Comparison of ENCODE assay signal across 19 cellular contexts in the genomic region with DNA sequence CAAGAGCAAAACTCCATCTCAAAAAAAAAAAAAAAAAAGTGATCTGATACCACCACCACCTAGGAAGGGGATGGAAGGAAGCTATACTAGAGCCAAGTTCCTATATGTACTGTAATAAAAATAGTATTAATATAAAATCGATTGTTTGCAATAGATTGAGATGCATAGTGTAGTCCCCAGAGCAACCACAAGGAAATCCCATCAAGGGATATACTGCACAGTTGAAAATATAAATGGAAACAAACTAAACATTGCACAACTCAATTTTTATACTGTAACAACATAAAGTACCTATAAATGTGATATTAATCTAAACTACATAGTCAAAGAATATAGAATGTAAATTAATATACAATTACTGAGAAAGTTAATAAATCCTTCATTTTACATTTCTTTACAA. TPM values are rescaled to one million over a fixed set of nuclear protein-coding genes. Genes with fewer than 3 reads are reported as not detected.
A peak's percentile ranks its signal among the peaks of the same experiment; 100 is the strongest.
DNase-seq lines count a peak whose midpoint lies in the region; ATAC-seq and TF ChIP-seq lines count a peak whose summit lies in the region.
"Had no signal": no experiment of that assay in that cellular context is flagged by ENCODE, and none has a peak within 500 bp of the region (broad histone marks: within the 10 kb centered on the region; RNA-seq: fewer than 3 reads in every experiment).

No MANE protein-coding gene starts in this region.

- CTCF ChIA-PET in CD8-positive, alpha-beta T cell (lab: Charles Lee): interaction anchor here (1.0 kb wide), 1 partner anchor 27 kb away, joined by 3 read pairs; no protein-coding TSS in a partner anchor

- ATAC-seq in CD8-positive, alpha-beta T cell: peak; percentile 46
- ATAC-seq in GM18517 (IDR thresholded peaks at IDR 0.05; ENCODE audit: unreplicated experiment): no peak
- no peak for ATAC-seq in stimulated activated effector memory CD8-positive, alpha-beta T cell treated with anti-CD3 and anti-CD28 coated beads, Interleukin-12 subunit alpha, Interleukin-12 subunit beta, amount 100 ng/mL, for 72 hours
- ATAC-seq: HepG2, left lung had no signal

- H3K4me2 ChIP-seq in Loucy (ENCODE audit: low read depth, low read length, poor library complexity, severe bottlenecking) (no peak overlapping the region), smooth muscle cell (no peak overlapping the region), Karpas-422 (ENCODE audit: low read depth, low read length, poor library complexity, severe bottlenecking) (no peak overlapping the region)

- H3K36me3 ChIP-seq in CD8-positive, alpha-beta T cell (ENCODE audit: insufficient read depth, low read length): peaks cover 38% of the 10 kb centered on the region
- peaks cover 82% of the 10 kb centered on the region for H3K36me3 ChIP-seq in Loucy (ENCODE audit: insufficient read depth, low read length)
- peaks cover 13% of the 10 kb centered on the region for H3K36me3 ChIP-seq in smooth muscle cell (ENCODE audit: low read depth)
- peaks cover 67% of the 10 kb centered on the region for H3K36me3 ChIP-seq in Karpas-422 (ENCODE audit: insufficient read depth, low read length)

- H3K4me1 Mint-ChIP-seq in CD8-positive, alpha-beta T cell (ENCODE audit: low read depth): peaks cover 9% of the 10 kb centered on the region
- no peaks in the 10 kb centered on the region for H3K4me1 Mint-ChIP-seq in stimulated activated effector memory CD8-positive, alpha-beta T cell treated with anti-CD3 and anti-CD28 coated beads, Interleukin-12 subunit alpha, Interleukin-12 subunit beta, amount 100 ng/mL, for 72 hours

- H3K27ac Mint-ChIP-seq in CD8-positive, alpha-beta T cell: no peak overlapping the region
- no peak overlapping the region for H3K27ac Mint-ChIP-seq in stimulated activated effector memory CD8-positive, alpha-beta T cell treated with anti-CD3 and anti-CD28 coated beads, Interleukin-12 subunit alpha, Interleukin-12 subunit beta, amount 100 ng/mL, for 72 hours
- H3K27ac Mint-ChIP-seq: activated CD4-positive, alpha-beta T cell treated with anti-CD3 and anti-CD28 coated beads, Interleukin-2, amount 10 ng/mL, durations not matched to agents 7 days and 5 days; CD4-positive, alpha-beta T cell had no signal

- no peak overlapping the region for H3K9ac ChIP-seq in Loucy (ENCODE audit: low read depth, low read length, poor library complexity, severe bottlenecking)
- H3K9ac ChIP-seq in smooth muscle cell (ENCODE audit: low read depth): no peak overlapping the region
- H3K9ac ChIP-seq in Karpas-422 (ENCODE audit: low read length): no peak overlapping the region
- H3K9ac ChIP-seq: parathyroid adenoma had no signal

- peak; percentile 29 for TF ChIP-seq CTCF in CD8-positive, alpha-beta T cell (IDR thresholded peaks at IDR 0.05)
- TF ChIP-seq CTCF in Loucy (conservative IDR thresholded peaks at IDR 0.05; ENCODE audit: low read length) (0 out of 2 replicates have a peak, but pooled peaks have one; percentile 11), epithelial cell of proximal tubule (conservative IDR thresholded peaks at IDR 0.05; ENCODE audit: low read depth, low read length) (peak; percentile 20), smooth muscle cell (IDR thresholded peaks at IDR 0.05; ENCODE audit: borderline replicate concordance, insufficient read depth, poor library complexity, severe bottlenecking) (peak; percentile 22)

- no peaks in the 10 kb centered on the region for H3K27me3 ChIP-seq in CD8-positive, alpha-beta T cell (ENCODE audit: insufficient read depth, low read length)
- H3K27me3 ChIP-seq in Loucy (ENCODE audit: insufficient read depth, low read length, poor library complexity, severe bottlenecking): no peaks in the 10 kb centered on the region
- no peaks in the 10 kb centered on the region for H3K27me3 ChIP-seq in smooth muscle cell (ENCODE audit: low read depth)
- no peaks in the 10 kb centered on the region for H3K27me3 ChIP-seq in Karpas-422 (ENCODE audit: low read length)
- H3K27me3 ChIP-seq: colonic mucosa, left lung had no signal

- no peaks in the 10 kb centered on the region for H3K27me3 Mint-ChIP-seq in CD8-positive, alpha-beta T cell (ENCODE audit: low read depth)
- H3K27me3 Mint-ChIP-seq: activated CD4-positive, alpha-beta T cell treated with anti-CD3 and anti-CD28 coated beads, Interleukin-2, amount 10 ng/mL, durations not matched to agents 7 days and 5 days; CD4-positive, alpha-beta T cell had no signal

- H3K27ac ChIP-seq in CD8-positive, alpha-beta T cell (ENCODE audit: low read depth, low read length): no peak overlapping the region
- no peak overlapping the region for H3K27ac ChIP-seq in smooth muscle cell (ENCODE audit: low read depth)
- H3K27ac ChIP-seq in Karpas-422 (ENCODE audit: low read length): no peak overlapping the region
- H3K27ac ChIP-seq: colonic mucosa, left lung, parathyroid adenoma, skin epidermis had no signal

- WGBS in smooth muscle cell (ENCODE audit: low lambda C conversion rate): 100% methylated on average over 1 of the region's 1 CpG

- H3K36me3 Mint-ChIP-seq in CD8-positive, alpha-beta T cell: peaks cover 78% of the 10 kb centered on the region
- peaks cover 100% of the 10 kb centered on the region for H3K36me3 Mint-ChIP-seq in stimulated activated effector memory CD8-positive, alpha-beta T cell treated with anti-CD3 and anti-CD28 coated beads, Interleukin-12 subunit alpha, Interleukin-12 subunit beta, amount 100 ng/mL, for 72 hours

- H3K79me2 ChIP-seq in Loucy (ENCODE audit: insufficient read depth, low read length) (no peaks in the 10 kb centered on the region), smooth muscle cell (ENCODE audit: low read depth) (no peaks in the 10 kb centered on the region), Karpas-422 (ENCODE audit: low read length) (peaks cover 43% of the 10 kb centered on the region)
- H3K79me2 ChIP-seq: parathyroid adenoma had no signal

- no peak overlapping the region for H3K4me3 ChIP-seq in CD8-positive, alpha-beta T cell (ENCODE audit: low read depth, low read length)
- no peak overlapping the region for H3K4me3 ChIP-seq in Loucy (ENCODE audit: low read length, poor library complexity, severe bottlenecking)
- no peak overlapping the region for H3K4me3 ChIP-seq in epithelial cell of proximal tubule (ENCODE audit: low read depth, low read length)
- no peak overlapping the region for H3K4me3 ChIP-seq in smooth muscle cell
- H3K4me3 ChIP-seq in Karpas-422 (ENCODE audit: low read length): no peak overlapping the region
- H3K4me3 ChIP-seq: colonic mucosa, left lung, skin epidermis had no signal

- no peaks in the 10 kb centered on the region for H3K9me3 ChIP-seq in CD8-positive, alpha-beta T cell (ENCODE audit: low read length)
- H3K9me3 ChIP-seq in Loucy (ENCODE audit: insufficient read depth, low read depth, low read length) (no peaks in the 10 kb centered on the region), smooth muscle cell (replicated peaks; ENCODE audit: low read depth) (no peaks in the 10 kb centered on the region), Karpas-422 (ENCODE audit: low read length) (no peaks in the 10 kb centered on the region)
- H3K9me3 ChIP-seq: colonic mucosa, left lung had no signal

- H3K4me1 ChIP-seq in CD8-positive, alpha-beta T cell (ENCODE audit: insufficient read depth, low read length): no peaks in the 10 kb centered on the region
- H3K4me1 ChIP-seq in Loucy (ENCODE audit: insufficient read depth, low read length, poor library complexity, severe bottlenecking) (no peaks in the 10 kb centered on the region), smooth muscle cell (ENCODE audit: low read depth) (no peaks in the 10 kb centered on the region), Karpas-422 (ENCODE audit: low read length) (no peaks in the 10 kb centered on the region)
- H3K4me1 ChIP-seq: colonic mucosa, left lung, parathyroid adenoma had no signal

- DNase-seq in CD8-positive, alpha-beta T cell: no peak
- DNase-seq in epithelial cell of proximal tubule (ENCODE audit: low read depth): no peak
- no peak for DNase-seq in smooth muscle cell (lab: John Stamatoyannopoulos, UW; ENCODE audit: unreplicated experiment)
- no peak for DNase-seq in Karpas-422
- DNase-seq in stimulated activated effector memory CD8-positive, alpha-beta T cell treated with anti-CD3 and anti-CD28 coated beads, Interleukin-12 subunit alpha, Interleukin-12 subunit beta, amount 100 ng/mL, for 72 hours (ENCODE audit: low spot score in 2 of 2): no peak
- DNase-seq: activated CD4-positive, alpha-beta T cell treated with anti-CD3 and anti-CD28 coated beads, Interleukin-2, amount 10 ng/mL, durations not matched to agents 7 days and 5 days; activated T-cell treated with anti-CD3 and anti-CD28 coated beads for 4 hours; CD4-positive, alpha-beta T cell; colonic mucosa; DMS53; left lung; NCI-H1930; NCI-H446 treated with DMSO at 0.1 percent for 48 hours; stimulated activated CD4-positive, alpha-beta T cell treated with anti-CD3 and anti-CD28 coated beads, Interleukin-4, amount 100 ng/mL, for 1 hour had no signal

- H3K4me3 Mint-ChIP-seq in CD8-positive, alpha-beta T cell: no peak overlapping the region
- H3K4me3 Mint-ChIP-seq in stimulated activated effector memory CD8-positive, alpha-beta T cell treated with anti-CD3 and anti-CD28 coated beads, Interleukin-12 subunit alpha, Interleukin-12 subunit beta, amount 100 ng/mL, for 72 hours: no peak overlapping the region
- H3K4me3 Mint-ChIP-seq: activated CD4-positive, alpha-beta T cell treated with anti-CD3 and anti-CD28 coated beads, Interleukin-2, amount 10 ng/mL, durations not matched to agents 7 days and 5 days; CD4-positive, alpha-beta T cell had no signal

- no peaks in the 10 kb centered on the region for H4K20me1 ChIP-seq in Loucy (ENCODE audit: insufficient read depth, low read length, poor library complexity, severe bottlenecking)
- H4K20me1 ChIP-seq in smooth muscle cell (ENCODE audit: low read depth): peaks cover 3% of the 10 kb centered on the region
- no peaks in the 10 kb centered on the region for H4K20me1 ChIP-seq in Karpas-422 (ENCODE audit: insufficient read depth, low read depth, low read length)

- H3K9me2 ChIP-seq in Loucy (replicated peaks; ENCODE audit: low read depth, low read length) (no peaks in the 10 kb centered on the region), Karpas-422 (replicated peaks; ENCODE audit: insufficient read depth, low read length) (no peaks in the 10 kb centered on the region)

- POLR2A ChIA-PET in CD8-positive, alpha-beta T cell (lab: Charles Lee): interaction anchor here (1.0 kb wide), 1 partner anchor 21 kb away, joined by 4 read pairs; the partner anchor contains the start of gene PSMG1

- no peaks in the 10 kb centered on the region for H3F3A ChIP-seq in Loucy (ENCODE audit: low read depth)
- H3F3A ChIP-seq in smooth muscle cell (ENCODE audit: low read depth): no peaks in the 10 kb centered on the region

- H3K9me3 Mint-ChIP-seq in CD8-positive, alpha-beta T cell: no peaks in the 10 kb centered on the region
- H3K9me3 Mint-ChIP-seq in stimulated activated effector memory CD8-positive, alpha-beta T cell treated with anti-CD3 and anti-CD28 coated beads, Interleukin-12 subunit alpha, Interleukin-12 subunit beta, amount 100 ng/mL, for 72 hours: no peaks in the 10 kb centered on the region
- H3K9me3 Mint-ChIP-seq: activated CD4-positive, alpha-beta T cell treated with anti-CD3 and anti-CD28 coated beads, Interleukin-2, amount 10 ng/mL, durations not matched to agents 7 days and 5 days; CD4-positive, alpha-beta T cell had no signal

- intact Hi-C loops in CD8-positive, alpha-beta T cell (cut with DNase I, micrococcal nuclease): no loop called here

- H2AFZ ChIP-seq in Loucy (ENCODE audit: low read length) (no peak overlapping the region), smooth muscle cell (ENCODE audit: low read depth) (no peak overlapping the region), Karpas-422 (ENCODE audit: low read length) (no peak overlapping the region)
- H2AFZ ChIP-seq: parathyroid adenoma had no signal

RNA-seq across cellular contexts. Expression of gene PSMG1, which starts 20.9 kb away (rescaled TPM):
- total RNA-seq in CD8-positive, alpha-beta T cell: 1 to 10 TPM; 4.7 to 6.8 TPM
- total RNA-seq in epithelial cell of proximal tubule (47.1 and 120 TPM in 2 replicates), smooth muscle cell (39.9 and 55.2 TPM in 2 replicates)
- 60.7 and 62.8 TPM in 2 replicates for polyA plus RNA-seq in smooth muscle cell
- 60.9 and 69.6 TPM in 2 replicates for total RNA-seq in Karpas-422 (2014; rRNA removed; shearing (Covaris generic); ENCODE audit: low replicate concordance)
